In the genomic region with DNA sequence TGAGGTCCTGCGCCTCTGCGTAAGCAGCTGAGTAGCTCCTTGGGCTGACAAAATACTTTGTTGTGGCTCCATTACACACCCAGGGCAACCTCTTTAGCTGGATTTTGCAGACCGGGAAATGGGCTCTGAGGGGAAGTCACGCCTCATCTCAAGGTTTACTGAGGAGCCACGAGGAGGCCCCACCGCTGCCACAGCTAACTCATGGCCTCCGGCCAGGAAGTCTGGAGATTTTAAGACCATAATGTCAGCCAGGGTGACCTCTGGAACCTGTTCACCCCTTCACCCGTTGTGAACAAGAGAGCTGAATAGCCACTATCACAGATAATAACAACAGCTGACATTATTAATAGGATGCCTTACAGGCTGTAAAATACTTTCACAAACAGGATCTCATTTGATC, we compare ENCODE assay signal across 23 cellular contexts.
"Had no signal": no experiment of that assay in that cellular context is flagged by ENCODE, and none has a peak within 500 bp of the region (broad histone marks: within the 10 kb centered on the region; RNA-seq: fewer than 3 reads in every experiment).

No MANE protein-coding gene starts in this region.

- H3K27ac ChIP-seq: foreskin keratinocyte, left ventricle myocardium inferior, neutrophil, parathyroid adenoma, spleen, thoracic aorta, vagina, WERI-Rb-1 had no signal

- H3K4me1 ChIP-seq: foreskin keratinocyte, left ventricle myocardium inferior, parathyroid adenoma, spleen, vagina had no signal

- H3K27me3 ChIP-seq: foreskin keratinocyte, neutrophil, spleen, vagina had no signal

- H3K36me3 ChIP-seq: left ventricle myocardium inferior, neutrophil, spleen, thoracic aorta, vagina, WERI-Rb-1 had no signal

- H3K4me3 ChIP-seq: left ventricle myocardium inferior, spleen, thoracic aorta, vagina had no signal

- H3K9me3 ChIP-seq: neutrophil, spleen, thoracic aorta, vagina had no signal

- H3K9ac ChIP-seq: parathyroid adenoma had no signal

- H3K79me2 ChIP-seq: parathyroid adenoma had no signal

- DNase-seq: activated CD4-positive, alpha-beta T cell treated with anti-CD3 and anti-CD28 coated beads for 1 hour; activated CD4-positive, alpha-beta T cell treated with anti-CD3 and anti-CD28 coated beads, Interleukin-2, amount 50 U/mL, for 1 hour; activated CD8-positive, alpha-beta T cell treated with anti-CD3 and anti-CD28 coated beads, Interleukin-2, amount 10 ng/mL, durations not matched to agents 7 days and 5 days; activated T-cell treated with anti-CD3 and anti-CD28 coated beads, Interleukin-2, amount 50 U/mL, for 1 hour; aorta; caudate nucleus; effector CD4-positive, alpha-beta T cell; erythroblast; foreskin keratinocyte; glutamatergic neuron; hippocampal formation; kidney glomerular epithelial cell; left ventricle myocardium inferior; mammary epithelial cell; midbrain; spleen; stimulated activated CD4-positive, alpha-beta T cell treated with anti-CD3 and anti-CD28 coated beads, Interleukin-4, amount 100 ng/mL, for 1 hour; stimulated activated naive CD4-positive, alpha-beta T cell treated with Interleukin-2 at 50 U/mL for 16 hours; WERI-Rb-1 had no signal

- H2AFZ ChIP-seq: parathyroid adenoma had no signal
